14 cellular contexts compared by ENCODE assay signal in genomic region chr22:46245515-46245914, GRCh38. TPM values are rescaled to one million over a fixed set of nuclear protein-coding genes. Genes with fewer than 3 reads are reported as not detected.
DNase-seq lines count a peak whose midpoint lies in the region; ATAC-seq and TF ChIP-seq lines count a peak whose summit lies in the region.
"Had no signal": no experiment of that assay in that cellular context is flagged by ENCODE, and none has a peak within 500 bp of the region (broad histone marks: within the 10 kb centered on the region; RNA-seq: fewer than 3 reads in every experiment).

No MANE protein-coding gene starts in this region.

- H3K36me3 ChIP-seq in IMR-90 (ENCODE audit: control insufficient read depth, insufficient read depth, low read length) (peaks cover 14% of the 10 kb centered on the region), gastrocnemius medialis (peaks cover 0 to 9% of the 10 kb centered on the region in 2 donors)

- H3K27ac Mint-ChIP-seq in activated CD4-positive, alpha-beta memory T cell treated with anti-CD3 and anti-CD28 coated beads for 36 hours, result no peak overlapping the region
- H3K27ac Mint-ChIP-seq in stimulated activated effector memory CD8-positive, alpha-beta T cell treated with anti-CD3 and anti-CD28 coated beads, Interleukin-12 subunit alpha, Interleukin-12 subunit beta, amount 100 ng/mL, for 72 hours, result no peak overlapping the region
- H3K27ac Mint-ChIP-seq: CD4-positive, alpha-beta T cell; HFFc6 had no signal

- no peak for TF ChIP-seq POLR2A in IMR-90 (IDR thresholded peaks at IDR 0.05; ENCODE audit: low read depth, low read length)
- no peak for TF ChIP-seq POLR2A in gastrocnemius medialis (IDR thresholded peaks at IDR 0.05)

- no peak overlapping the region for H3K23ac ChIP-seq in IMR-90 (ENCODE audit: low read depth, low read length)

- no peak overlapping the region for H3K4me2 ChIP-seq in IMR-90 (ENCODE audit: low read depth, low read length)

- peaks cover 23% of the 10 kb centered on the region for H3K9me1 ChIP-seq in IMR-90 (ENCODE audit: insufficient read depth, low read length)

- no peak overlapping the region for H3K4me3 Mint-ChIP-seq in activated CD4-positive, alpha-beta memory T cell treated with anti-CD3 and anti-CD28 coated beads for 36 hours
- no peak overlapping the region for H3K4me3 Mint-ChIP-seq in stimulated activated effector memory CD8-positive, alpha-beta T cell treated with anti-CD3 and anti-CD28 coated beads, Interleukin-12 subunit alpha, Interleukin-12 subunit beta, amount 100 ng/mL, for 72 hours
- H3K4me3 Mint-ChIP-seq: CD4-positive, alpha-beta T cell; HFFc6 had no signal

- no peak overlapping the region for H3K27ac ChIP-seq in IMR-90 (ENCODE audit: insufficient read depth, low read length)
- H3K27ac ChIP-seq in angular gyrus (ENCODE audit: low read depth, low read length), result peak overlapping the region; percentile 82
- H3K27ac ChIP-seq in gastrocnemius medialis, result peak overlapping the region; percentile 9 to 71 (median 66)

- no peak for TF ChIP-seq RAD21 in IMR-90 (IDR thresholded peaks at IDR 0.05; ENCODE audit: low read length)

- H3K9me3 ChIP-seq in IMR-90 (ENCODE audit: control insufficient read depth, insufficient read depth, low read length) (no peaks in the 10 kb centered on the region), gastrocnemius medialis (no peaks in the 10 kb centered on the region)
- H3K9me3 ChIP-seq: mucosa of descending colon had no signal

- H2AK5ac ChIP-seq in IMR-90 (ENCODE audit: low read depth, low read length), result no peak overlapping the region; the same call in 1 of the 2 replicates

- no peak overlapping the region for H4K8ac ChIP-seq in IMR-90 (ENCODE audit: low read depth in 2 of 2, low read length in 2 of 2)

- no peaks in the 10 kb centered on the region for H3K9me3 Mint-ChIP-seq in activated CD4-positive, alpha-beta memory T cell treated with anti-CD3 and anti-CD28 coated beads for 36 hours
- H3K9me3 Mint-ChIP-seq in stimulated activated effector memory CD8-positive, alpha-beta T cell treated with anti-CD3 and anti-CD28 coated beads, Interleukin-12 subunit alpha, Interleukin-12 subunit beta, amount 100 ng/mL, for 72 hours, result no peaks in the 10 kb centered on the region
- H3K9me3 Mint-ChIP-seq: CD4-positive, alpha-beta T cell; HFFc6 had no signal

- peaks cover 2% of the 10 kb centered on the region; the same call in 1 of the 2 replicates for H3K4me1 ChIP-seq in IMR-90 (ENCODE audit: control insufficient read depth, insufficient read depth, low read length)
- peaks cover 21 to 32% of the 10 kb centered on the region in 2 donors for H3K4me1 ChIP-seq in gastrocnemius medialis

- CTCF ChIA-PET in IMR-90 (lab: Yijun Ruan, JAX), result no interaction called here
- CTCF ChIA-PET in activated CD4-positive, alpha-beta memory T cell treated with anti-CD3 and anti-CD28 coated beads for 36 hours (lab: Charles Lee), result interaction anchor here (1.2 kb wide), 1 partner anchor 240 kb away, joined by 3 read pairs; no protein-coding TSS in a partner anchor

- dilution Hi-C loops in IMR-90 (cut with HindIII; ENCODE audit: low sequenced_read_pairs, unreplicated experiment), result no loop called here

- no TSS peak for BruUV-seq in IMR-90 (replicated peaks; lab: Mats Ljungman, UMichigan)

- H3K4me3 ChIP-seq in IMR-90 (ENCODE audit: insufficient read depth, low read depth, low read length) (no peak overlapping the region), gastrocnemius medialis (no peak overlapping the region)
- H3K4me3 ChIP-seq: mucosa of descending colon had no signal

- peak overlapping the region; percentile 75 for H2AFZ ChIP-seq in IMR-90 (replicated peaks; ENCODE audit: low read length, poor library complexity)

- H3K56ac ChIP-seq in IMR-90 (ENCODE audit: extremely low read depth, insufficient read depth, low read length), result no peak overlapping the region

- WGBS in IMR-90 (ENCODE audit: extremely low coverage in 2 of 2, insufficient read length in 1 of 2), 2 experiments, result 53% methylated on average over 10 of the region's 16 CpGs; no CpG with 5 or more reads in 1 of the 2 experiments

- H3K36me3 Mint-ChIP-seq in activated CD4-positive, alpha-beta memory T cell treated with anti-CD3 and anti-CD28 coated beads for 36 hours, result peaks cover 6% of the 10 kb centered on the region
- peaks cover 25% of the 10 kb centered on the region for H3K36me3 Mint-ChIP-seq in stimulated activated effector memory CD8-positive, alpha-beta T cell treated with anti-CD3 and anti-CD28 coated beads, Interleukin-12 subunit alpha, Interleukin-12 subunit beta, amount 100 ng/mL, for 72 hours

- H2BK120ac ChIP-seq in IMR-90 (ENCODE audit: low read depth, low read length), result no peak overlapping the region

- H3K27me3 Mint-ChIP-seq in activated CD4-positive, alpha-beta memory T cell treated with anti-CD3 and anti-CD28 coated beads for 36 hours, result no peaks in the 10 kb centered on the region
- H3K27me3 Mint-ChIP-seq: CD4-positive, alpha-beta T cell had no signal

- POLR2A ChIA-PET in IMR-90 (lab: Charles Lee; ENCODE audit: unreplicated experiment), result no interaction called here
- POLR2A ChIA-PET in activated CD4-positive, alpha-beta memory T cell treated with anti-CD3 and anti-CD28 coated beads for 36 hours (lab: Charles Lee), result no interaction called here

- TF ChIP-seq CTCF in IMR-90 (conservative IDR thresholded peaks at IDR 0.05; ENCODE audit: low read depth, low read length), result no peak
- no peak for TF ChIP-seq CTCF in gastrocnemius medialis (IDR thresholded peaks at IDR 0.05 in 4 of 5, conservative IDR thresholded peaks at IDR 0.05 in 1 of 5)

- no peak overlapping the region for H3K9ac ChIP-seq in IMR-90 (ENCODE audit: low read depth, low read length)

- peak overlapping the region; percentile 65 for H2AK9ac ChIP-seq in IMR-90 (replicated peaks; ENCODE audit: low read depth, low read length, poor library complexity)

- ATAC-seq in IMR-90 (ENCODE audit: low read depth) (no peak), left ventricle myocardium superior (peak; percentile 53), gastrocnemius medialis (peak in 1 of 2 donors; percentile 44)
- no peak for ATAC-seq in stimulated activated effector memory CD8-positive, alpha-beta T cell treated with anti-CD3 and anti-CD28 coated beads, Interleukin-12 subunit alpha, Interleukin-12 subunit beta, amount 100 ng/mL, for 72 hours

- in situ Hi-C loops in IMR-90 (cut with MboI; ENCODE audit: low sequenced_read_pairs), result no loop called here
- in situ Hi-C loops in gastrocnemius medialis (cut with MboI; ENCODE audit: low sequenced_read_pairs in 4 of 4), result no loop called here

- H2BK15ac ChIP-seq in IMR-90 (ENCODE audit: low read depth, low read length), result no peak overlapping the region

- no peak overlapping the region for H3K18ac ChIP-seq in IMR-90 (ENCODE audit: low read depth, low read length)

- H4K91ac ChIP-seq in IMR-90 (ENCODE audit: insufficient read depth, low read depth, low read length), result no peak overlapping the region

- H4K20me1 ChIP-seq in IMR-90 (ENCODE audit: insufficient read depth, low read length), result no peaks in the 10 kb centered on the region; the same call in none of the 2 replicates

- H3K4ac ChIP-seq in IMR-90 (ENCODE audit: low read depth, low read length), result no peak overlapping the region

- no peak overlapping the region for H4K5ac ChIP-seq in IMR-90 (ENCODE audit: low read depth, low read length)

- H3K14ac ChIP-seq in IMR-90 (replicated peaks; ENCODE audit: low read depth, low read length), result no peak overlapping the region

- H3K27me3 ChIP-seq in IMR-90 (ENCODE audit: control insufficient read depth, insufficient read depth, low read length) (no peaks in the 10 kb centered on the region), gastrocnemius medialis (no peaks in the 10 kb centered on the region)

- intact Hi-C loops in IMR-90 (cut with micrococcal nuclease), result no loop called here
- intact Hi-C loops in left ventricle myocardium superior (cut with micrococcal nuclease), result loop anchor here (10.0 kb wide), 1 partner anchor 101 kb away; no protein-coding TSS in a partner anchor
- intact Hi-C loops in gastrocnemius medialis (cut with DNase I; ENCODE audit: low total_unique reads), result no loop called here
- intact Hi-C loops in activated CD4-positive, alpha-beta memory T cell treated with anti-CD3 and anti-CD28 coated beads for 36 hours (cut with micrococcal nuclease), result no loop called here

- peaks cover 4 to 41% of the 10 kb centered on the region in 2 experiments for H3K79me1 ChIP-seq in IMR-90 (ENCODE audit: low read depth in 1 of 2, low read length in 2 of 2)

- no peak overlapping the region for H2BK20ac ChIP-seq in IMR-90 (ENCODE audit: low read depth, low read length)

- H2BK5ac ChIP-seq in IMR-90 (ENCODE audit: low read depth, low read length, poor library complexity, severe bottlenecking), result no peak overlapping the region

- DNase-seq in IMR-90 (no peak), left ventricle myocardium superior (peak; percentile 85), gastrocnemius medialis (peak; percentile 32 to 68), iPS-NIHi11 (ENCODE audit: low spot score) (no peak), middle frontal gyrus (ENCODE audit: extremely low spot score, low spot score) (no peak)
- DNase-seq in activated CD4-positive, alpha-beta memory T cell treated with anti-CD3 and anti-CD28 coated beads for 36 hours, result no peak
- no peak for DNase-seq in stimulated activated effector memory CD8-positive, alpha-beta T cell treated with anti-CD3 and anti-CD28 coated beads, Interleukin-12 subunit alpha, Interleukin-12 subunit beta, amount 100 ng/mL, for 72 hours (ENCODE audit: low spot score in 2 of 2)
- DNase-seq: activated naive CD4-positive, alpha-beta T cell; CD4-positive, alpha-beta T cell; HFFc6; NCI-H524 treated with DMSO at 0.1 percent for 48 hours had no signal

- H3K4me1 Mint-ChIP-seq in activated CD4-positive, alpha-beta memory T cell treated with anti-CD3 and anti-CD28 coated beads for 36 hours (ENCODE audit: low read depth), result peaks cover 7% of the 10 kb centered on the region
- peaks cover 29% of the 10 kb centered on the region for H3K4me1 Mint-ChIP-seq in stimulated activated effector memory CD8-positive, alpha-beta T cell treated with anti-CD3 and anti-CD28 coated beads, Interleukin-12 subunit alpha, Interleukin-12 subunit beta, amount 100 ng/mL, for 72 hours

RNA-seq across cellular contexts. Expression of gene CDPF1, which starts 4.6 kb away (rescaled TPM):
- 8.9 and 11.5 TPM in 2 replicates for total RNA-seq in IMR-90 (2012; rRNA removed)
- 14.5 and 18.6 TPM in 2 replicates for polyA plus RNA-seq in IMR-90 (2012; rRNA removed)
- 14.2 and 21.5 TPM in 2 replicates for polyA plus RNA-seq in IMR-90 (2012; cell fraction: cytosol; rRNA removed)
- 31.7 and 48.8 TPM in 2 replicates for polyA plus RNA-seq in IMR-90 (2012; cell fraction: nucleus; rRNA removed; ENCODE audit: low replicate concordance)
- total RNA-seq in left ventricle myocardium superior, result 6.2 TPM
- total RNA-seq in gastrocnemius medialis, result 10 to 100 TPM in 2 of 4 donors, 1 to 10 TPM in 2; 6.3 to 18.8 (median 12.5) TPM
- 1 to 10 TPM; 6.8 to 8.2 TPM for total RNA-seq in activated CD4-positive, alpha-beta memory T cell treated with anti-CD3 and anti-CD28 coated beads for 36 hours

RNA-seq across cellular contexts. Expression of gene PKDREJ, which starts 17.6 kb away (rescaled TPM):
- total RNA-seq in IMR-90 (2012; rRNA removed) (not detected in 2 replicates), left ventricle myocardium superior (not detected), gastrocnemius medialis (not detected)
- 0.02 TPM in 1 of 2 replicates, not detected in the other for polyA plus RNA-seq in IMR-90 (2012; rRNA removed)
- polyA plus RNA-seq in IMR-90 (2012; cell fraction: cytosol; rRNA removed), result not detected in 2 replicates
- polyA plus RNA-seq in IMR-90 (2012; cell fraction: nucleus; rRNA removed; ENCODE audit: low replicate concordance), result 0.02 TPM in 1 of 2 replicates, not detected in the other
- not detected for total RNA-seq in activated CD4-positive, alpha-beta memory T cell treated with anti-CD3 and anti-CD28 coated beads for 36 hours
- total RNA-seq: CD4-positive, alpha-beta T cell; HFFc6; renal cortical epithelial cell had no signal

RNA-seq across cellular contexts. Expression of gene TTC38, which starts 22.3 kb away (rescaled TPM):
- total RNA-seq in IMR-90 (2012; rRNA removed) (52.3 and 74.2 TPM in 2 replicates), left ventricle myocardium superior (24.0 TPM), gastrocnemius medialis (10 to 100 TPM; 30.4 to 58.3 (median 43.1) TPM)
- polyA plus RNA-seq in IMR-90 (2012; rRNA removed), result 43.0 and 43.6 TPM in 2 replicates
- polyA plus RNA-seq in IMR-90 (2012; cell fraction: cytosol; rRNA removed), result 32.5 and 46.3 TPM in 2 replicates
- 61.7 and 68.8 TPM in 2 replicates for polyA plus RNA-seq in IMR-90 (2012; cell fraction: nucleus; rRNA removed; ENCODE audit: low replicate concordance)
- 1 to 10 TPM; 8.7 to 9.4 TPM for total RNA-seq in activated CD4-positive, alpha-beta memory T cell treated with anti-CD3 and anti-CD28 coated beads for 36 hours

RNA-seq across cellular contexts. Expression of gene GTSE1, which starts 51.2 kb away (rescaled TPM):
- total RNA-seq in IMR-90 (2012; rRNA removed) (5.8 and 5.9 TPM in 2 replicates), left ventricle myocardium superior (0.45 TPM), gastrocnemius medialis (under 1 TPM in 2 of 4 donors, not detected in 2; 0.13 to 0.49 TPM)
- 15.6 and 17.1 TPM in 2 replicates for polyA plus RNA-seq in IMR-90 (2012; rRNA removed)
- 7.3 and 8.7 TPM in 2 replicates for polyA plus RNA-seq in IMR-90 (2012; cell fraction: cytosol; rRNA removed)
- polyA plus RNA-seq in IMR-90 (2012; cell fraction: nucleus; rRNA removed; ENCODE audit: low replicate concordance), result 25.4 and 35.2 TPM in 2 replicates
- 10 to 100 TPM; 39.9 to 42.6 TPM for total RNA-seq in activated CD4-positive, alpha-beta memory T cell treated with anti-CD3 and anti-CD28 coated beads for 36 hours

Comparison
In these comparisons a context has a peak if more than half of its experiments do, and no peak if none do; other contexts are left out.
1. DNase-seq: peak in left ventricle myocardium superior (single experiment) and gastrocnemius medialis (2 of 2); none in IMR-90 (single experiment), iPS-NIHi11 (single experiment), middle frontal gyrus (single experiment), activated CD4-positive, alpha-beta memory T cell treated with anti-CD3 and anti-CD28 coated beads for 36 hours (single experiment) and stimulated activated effector memory CD8-positive, alpha-beta T cell treated with anti-CD3 and anti-CD28 coated beads, Interleukin-12 subunit alpha, Interleukin-12 subunit beta, amount 100 ng/mL, for 72 hours (0 of 2).